Comparison of ENCODE assay signal across 1 cellular context in the genomic region with DNA sequence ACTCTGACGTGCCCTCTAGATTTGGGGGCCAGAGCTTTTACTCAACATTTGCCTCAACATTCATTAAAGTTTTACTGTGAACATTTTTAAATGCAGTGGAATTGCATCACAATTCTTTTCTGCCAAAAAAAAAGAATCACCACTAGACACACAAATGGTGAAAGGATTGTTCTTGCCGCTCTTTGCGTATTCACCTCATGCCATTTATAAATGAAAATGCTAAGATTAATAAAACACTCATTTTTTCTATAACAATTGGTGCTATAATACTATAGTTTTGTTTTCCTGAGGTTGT.
TF ChIP-seq lines count a peak whose summit lies in the region.

No MANE protein-coding gene starts in this region.

TF ChIP-seq in H1, 55 proteins besides CTCF, POLR2A, EP300 and RAD21 (continued from another document):
- TF ChIP-seq, protein P1, sequence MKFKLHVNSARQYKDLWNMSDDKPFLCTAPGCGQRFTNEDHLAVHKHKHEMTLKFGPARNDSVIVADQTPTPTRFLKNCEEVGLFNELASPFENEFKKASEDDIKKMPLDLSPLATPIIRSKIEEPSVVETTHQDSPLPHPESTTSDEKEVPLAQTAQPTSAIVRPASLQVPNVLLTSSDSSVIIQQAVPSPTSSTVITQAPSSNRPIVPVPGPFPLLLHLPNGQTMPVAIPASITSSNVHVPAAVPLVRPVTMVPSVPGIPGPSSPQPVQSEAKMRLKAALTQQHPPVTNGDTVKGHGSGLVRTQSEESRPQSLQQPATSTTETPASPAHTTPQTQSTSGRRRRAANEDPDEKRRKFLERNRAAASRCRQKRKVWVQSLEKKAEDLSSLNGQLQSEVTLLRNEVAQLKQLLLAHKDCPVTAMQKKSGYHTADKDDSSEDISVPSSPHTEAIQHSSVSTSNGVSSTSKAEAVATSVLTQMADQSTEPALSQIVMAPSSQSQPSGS (IDR thresholded peaks at IDR 0.05; ENCODE audit: low read length) = no peak
- TF ChIP-seq HDAC6 (IDR thresholded peaks at IDR 0.05; ENCODE audit: low read depth, low read length) = no peak
- TF ChIP-seq EGR1 (IDR thresholded peaks at IDR 0.05; ENCODE audit: borderline replicate concordance, low read depth, low read length) = no peak
- no peak for TF ChIP-seq NANOG (IDR thresholded peaks at IDR 0.05; ENCODE audit: insufficient read depth, low read depth, low read length, poor library complexity, severe bottlenecking)
- TF ChIP-seq BACH1 (IDR thresholded peaks at IDR 0.05; ENCODE audit: low read length) = no peak
- TF ChIP-seq CBX5 (IDR thresholded peaks at IDR 0.05; ENCODE audit: low read depth, low read length) = no peak
- TF ChIP-seq, protein P2, sequence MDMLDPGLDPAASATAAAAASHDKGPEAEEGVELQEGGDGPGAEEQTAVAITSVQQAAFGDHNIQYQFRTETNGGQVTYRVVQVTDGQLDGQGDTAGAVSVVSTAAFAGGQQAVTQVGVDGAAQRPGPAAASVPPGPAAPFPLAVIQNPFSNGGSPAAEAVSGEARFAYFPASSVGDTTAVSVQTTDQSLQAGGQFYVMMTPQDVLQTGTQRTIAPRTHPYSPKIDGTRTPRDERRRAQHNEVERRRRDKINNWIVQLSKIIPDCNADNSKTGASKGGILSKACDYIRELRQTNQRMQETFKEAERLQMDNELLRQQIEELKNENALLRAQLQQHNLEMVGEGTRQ (IDR thresholded peaks at IDR 0.05; ENCODE audit: low read length) = no peak
- no peak for TF ChIP-seq KDM5A (IDR thresholded peaks at IDR 0.05; ENCODE audit: low read length)
- TF ChIP-seq TEAD4 (IDR thresholded peaks at IDR 0.05; ENCODE audit: low read depth, low read length) = no peak
- no peak for TF ChIP-seq CTBP2 (IDR thresholded peaks at IDR 0.05; ENCODE audit: borderline replicate concordance, insufficient read depth, insufficient read length, low read length)
- TF ChIP-seq RBBP5 (IDR thresholded peaks at IDR 0.05; ENCODE audit: borderline replicate concordance, low read depth, low read length) = no peak
